Comparison of ENCODE assay signal across 1 cellular context in the genomic region with DNA sequence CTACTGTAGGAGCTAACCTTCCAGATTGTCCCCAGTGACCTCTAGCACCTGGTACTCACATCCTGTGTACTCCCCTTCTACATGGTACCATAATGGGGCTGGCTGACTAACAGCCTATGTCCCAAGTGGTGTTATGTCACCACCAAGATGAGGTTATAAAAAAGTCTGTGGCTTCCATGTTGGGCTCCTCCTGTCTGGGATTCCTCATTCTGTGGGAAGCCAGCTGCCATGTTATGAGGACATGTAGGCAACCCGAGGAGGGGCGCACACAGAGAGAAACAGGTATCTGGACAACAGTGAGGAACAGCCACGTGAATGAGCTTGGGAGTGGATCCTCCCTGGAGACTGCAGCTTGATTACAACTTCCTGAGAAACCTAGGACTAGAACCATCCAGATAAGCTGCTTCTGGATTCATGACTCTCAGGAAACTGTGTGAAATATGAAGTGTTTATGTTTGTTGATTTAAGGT.
TF ChIP-seq lines count a peak whose summit lies in the region.

No MANE protein-coding gene starts in this region.

TF ChIP-seq in GM23338, 12 proteins besides CTCF, POLR2A, EP300 and RAD21 (continued from another document):
- TF ChIP-seq, protein P1, sequence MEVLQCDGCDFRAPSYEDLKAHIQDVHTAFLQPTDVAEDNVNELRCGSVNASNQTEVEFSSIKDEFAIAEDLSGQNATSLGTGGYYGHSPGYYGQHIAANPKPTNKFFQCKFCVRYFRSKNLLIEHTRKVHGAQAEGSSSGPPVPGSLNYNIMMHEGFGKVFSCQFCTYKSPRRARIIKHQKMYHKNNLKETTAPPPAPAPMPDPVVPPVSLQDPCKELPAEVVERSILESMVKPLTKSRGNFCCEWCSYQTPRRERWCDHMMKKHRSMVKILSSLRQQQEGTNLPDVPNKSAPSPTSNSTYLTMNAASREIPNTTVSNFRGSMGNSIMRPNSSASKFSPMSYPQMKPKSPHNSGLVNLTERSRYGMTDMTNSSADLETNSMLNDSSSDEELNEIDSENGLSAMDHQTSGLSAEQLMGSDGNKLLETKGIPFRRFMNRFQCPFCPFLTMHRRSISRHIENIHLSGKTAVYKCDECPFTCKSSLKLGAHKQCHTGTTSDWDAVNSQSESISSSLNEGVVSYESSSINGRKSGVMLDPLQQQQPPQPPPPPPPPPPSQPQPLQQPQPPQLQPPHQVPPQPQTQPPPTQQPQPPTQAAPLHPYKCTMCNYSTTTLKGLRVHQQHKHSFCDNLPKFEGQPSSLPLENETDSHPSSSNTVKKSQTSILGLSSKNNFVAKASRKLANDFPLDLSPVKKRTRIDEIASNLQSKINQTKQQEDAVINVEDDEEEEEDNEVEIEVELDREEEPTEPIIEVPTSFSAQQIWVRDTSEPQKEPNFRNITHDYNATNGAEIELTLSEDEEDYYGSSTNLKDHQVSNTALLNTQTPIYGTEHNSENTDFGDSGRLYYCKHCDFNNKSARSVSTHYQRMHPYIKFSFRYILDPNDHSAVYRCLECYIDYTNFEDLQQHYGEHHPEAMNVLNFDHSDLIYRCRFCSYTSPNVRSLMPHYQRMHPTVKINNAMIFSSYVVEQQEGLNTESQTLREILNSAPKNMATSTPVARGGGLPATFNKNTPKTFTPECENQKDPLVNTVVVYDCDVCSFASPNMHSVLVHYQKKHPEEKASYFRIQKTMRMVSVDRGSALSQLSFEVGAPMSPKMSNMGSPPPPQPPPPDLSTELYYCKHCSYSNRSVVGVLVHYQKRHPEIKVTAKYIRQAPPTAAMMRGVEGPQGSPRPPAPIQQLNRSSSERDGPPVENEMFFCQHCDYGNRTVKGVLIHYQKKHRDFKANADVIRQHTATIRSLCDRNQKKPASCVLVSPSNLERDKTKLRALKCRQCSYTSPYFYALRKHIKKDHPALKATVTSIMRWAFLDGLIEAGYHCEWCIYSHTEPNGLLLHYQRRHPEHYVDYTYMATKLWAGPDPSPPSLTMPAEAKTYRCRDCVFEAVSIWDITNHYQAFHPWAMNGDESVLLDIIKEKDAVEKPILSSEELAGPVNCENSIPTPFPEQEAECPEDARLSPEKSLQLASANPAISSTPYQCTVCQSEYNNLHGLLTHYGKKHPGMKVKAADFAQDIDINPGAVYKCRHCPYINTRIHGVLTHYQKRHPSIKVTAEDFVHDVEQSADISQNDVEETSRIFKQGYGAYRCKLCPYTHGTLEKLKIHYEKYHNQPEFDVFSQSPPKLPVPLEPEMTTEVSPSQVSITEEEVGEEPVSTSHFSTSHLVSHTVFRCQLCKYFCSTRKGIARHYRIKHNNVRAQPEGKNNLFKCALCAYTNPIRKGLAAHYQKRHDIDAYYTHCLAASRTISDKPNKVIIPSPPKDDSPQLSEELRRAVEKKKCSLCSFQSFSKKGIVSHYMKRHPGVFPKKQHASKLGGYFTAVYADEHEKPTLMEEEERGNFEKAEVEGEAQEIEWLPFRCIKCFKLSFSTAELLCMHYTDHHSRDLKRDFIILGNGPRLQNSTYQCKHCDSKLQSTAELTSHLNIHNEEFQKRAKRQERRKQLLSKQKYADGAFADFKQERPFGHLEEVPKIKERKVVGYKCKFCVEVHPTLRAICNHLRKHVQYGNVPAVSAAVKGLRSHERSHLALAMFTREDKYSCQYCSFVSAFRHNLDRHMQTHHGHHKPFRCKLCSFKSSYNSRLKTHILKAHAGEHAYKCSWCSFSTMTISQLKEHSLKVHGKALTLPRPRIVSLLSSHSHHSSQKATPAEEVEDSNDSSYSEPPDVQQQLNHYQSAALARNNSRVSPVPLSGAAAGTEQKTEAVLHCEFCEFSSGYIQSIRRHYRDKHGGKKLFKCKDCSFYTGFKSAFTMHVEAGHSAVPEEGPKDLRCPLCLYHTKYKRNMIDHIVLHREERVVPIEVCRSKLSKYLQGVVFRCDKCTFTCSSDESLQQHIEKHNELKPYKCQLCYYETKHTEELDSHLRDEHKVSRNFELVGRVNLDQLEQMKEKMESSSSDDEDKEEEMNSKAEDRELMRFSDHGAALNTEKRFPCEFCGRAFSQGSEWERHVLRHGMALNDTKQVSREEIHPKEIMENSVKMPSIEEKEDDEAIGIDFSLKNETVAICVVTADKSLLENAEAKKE (CRISPR knock-in tag; IDR thresholded peaks at IDR 0.05) = no peak
- TF ChIP-seq ZNF331 (CRISPR knock-in tag; IDR thresholded peaks at IDR 0.05; ENCODE audit: low read depth) (no peak), CREB1 (CRISPR knock-in tag; IDR thresholded peaks at IDR 0.05; ENCODE audit: low read depth) (no peak), POLR2AphosphoS5 (IDR thresholded peaks at IDR 0.05; ENCODE audit: low read depth) (no peak), EZH2phosphoT487 (IDR thresholded peaks at IDR 0.05; ENCODE audit: unreplicated experiment) (no peak), STAT1 (IDR thresholded peaks at IDR 0.05; ENCODE audit: unreplicated experiment) (no peak), NANOG (IDR thresholded peaks at IDR 0.05; ENCODE audit: borderline replicate concordance) (no peak), ZNF114 (CRISPR knock-in tag; IDR thresholded peaks at IDR 0.05) (no peak), JUNB (IDR thresholded peaks at IDR 0.05; ENCODE audit: unreplicated experiment) (no peak)
- TF ChIP-seq, protein P2, sequence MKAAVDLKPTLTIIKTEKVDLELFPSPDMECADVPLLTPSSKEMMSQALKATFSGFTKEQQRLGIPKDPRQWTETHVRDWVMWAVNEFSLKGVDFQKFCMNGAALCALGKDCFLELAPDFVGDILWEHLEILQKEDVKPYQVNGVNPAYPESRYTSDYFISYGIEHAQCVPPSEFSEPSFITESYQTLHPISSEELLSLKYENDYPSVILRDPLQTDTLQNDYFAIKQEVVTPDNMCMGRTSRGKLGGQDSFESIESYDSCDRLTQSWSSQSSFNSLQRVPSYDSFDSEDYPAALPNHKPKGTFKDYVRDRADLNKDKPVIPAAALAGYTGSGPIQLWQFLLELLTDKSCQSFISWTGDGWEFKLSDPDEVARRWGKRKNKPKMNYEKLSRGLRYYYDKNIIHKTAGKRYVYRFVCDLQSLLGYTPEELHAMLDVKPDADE (IDR thresholded peaks at IDR 0.05) = no peak
- TF ChIP-seq, protein P3, sequence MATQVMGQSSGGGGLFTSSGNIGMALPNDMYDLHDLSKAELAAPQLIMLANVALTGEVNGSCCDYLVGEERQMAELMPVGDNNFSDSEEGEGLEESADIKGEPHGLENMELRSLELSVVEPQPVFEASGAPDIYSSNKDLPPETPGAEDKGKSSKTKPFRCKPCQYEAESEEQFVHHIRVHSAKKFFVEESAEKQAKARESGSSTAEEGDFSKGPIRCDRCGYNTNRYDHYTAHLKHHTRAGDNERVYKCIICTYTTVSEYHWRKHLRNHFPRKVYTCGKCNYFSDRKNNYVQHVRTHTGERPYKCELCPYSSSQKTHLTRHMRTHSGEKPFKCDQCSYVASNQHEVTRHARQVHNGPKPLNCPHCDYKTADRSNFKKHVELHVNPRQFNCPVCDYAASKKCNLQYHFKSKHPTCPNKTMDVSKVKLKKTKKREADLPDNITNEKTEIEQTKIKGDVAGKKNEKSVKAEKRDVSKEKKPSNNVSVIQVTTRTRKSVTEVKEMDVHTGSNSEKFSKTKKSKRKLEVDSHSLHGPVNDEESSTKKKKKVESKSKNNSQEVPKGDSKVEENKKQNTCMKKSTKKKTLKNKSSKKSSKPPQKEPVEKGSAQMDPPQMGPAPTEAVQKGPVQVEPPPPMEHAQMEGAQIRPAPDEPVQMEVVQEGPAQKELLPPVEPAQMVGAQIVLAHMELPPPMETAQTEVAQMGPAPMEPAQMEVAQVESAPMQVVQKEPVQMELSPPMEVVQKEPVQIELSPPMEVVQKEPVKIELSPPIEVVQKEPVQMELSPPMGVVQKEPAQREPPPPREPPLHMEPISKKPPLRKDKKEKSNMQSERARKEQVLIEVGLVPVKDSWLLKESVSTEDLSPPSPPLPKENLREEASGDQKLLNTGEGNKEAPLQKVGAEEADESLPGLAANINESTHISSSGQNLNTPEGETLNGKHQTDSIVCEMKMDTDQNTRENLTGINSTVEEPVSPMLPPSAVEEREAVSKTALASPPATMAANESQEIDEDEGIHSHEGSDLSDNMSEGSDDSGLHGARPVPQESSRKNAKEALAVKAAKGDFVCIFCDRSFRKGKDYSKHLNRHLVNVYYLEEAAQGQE (IDR thresholded peaks at IDR 0.05; ENCODE audit: unreplicated experiment) = no peak
